Comparison of ENCODE assay signal across 25 cellular contexts in the genomic region with DNA sequence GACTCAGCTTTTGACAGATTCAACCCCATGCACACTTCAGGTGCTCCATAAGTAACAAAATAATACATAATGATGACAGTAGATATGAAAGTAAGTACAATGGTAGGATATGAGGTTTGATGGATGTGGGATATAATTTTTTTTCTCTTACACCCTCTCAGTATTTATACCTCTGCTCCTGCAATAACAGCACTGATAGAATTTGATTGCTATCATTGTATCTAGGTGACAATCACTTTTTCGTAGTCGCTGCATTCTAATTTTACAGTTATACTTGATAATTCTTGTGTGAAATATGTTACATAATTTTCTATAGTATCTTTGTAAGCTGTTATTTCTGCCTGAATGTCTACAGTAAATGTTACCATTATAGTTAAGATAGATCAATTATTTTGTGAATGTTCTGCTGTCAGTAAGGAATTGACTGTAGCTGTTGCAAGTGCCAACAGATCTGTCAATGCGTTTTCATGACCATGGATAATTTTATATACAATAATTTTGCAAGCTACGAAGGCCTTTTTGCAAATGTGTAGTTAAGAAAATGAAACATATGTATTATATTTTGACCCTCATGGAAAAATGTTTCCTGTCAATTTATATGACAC.
A peak's percentile ranks its signal among the peaks of the same experiment; 100 is the strongest.
DNase-seq lines count a peak whose midpoint lies in the region; ATAC-seq, FAIRE-seq and TF ChIP-seq lines count a peak whose summit lies in the region.
"Had no signal": no experiment of that assay in that cellular context is flagged by ENCODE, and none has a peak within 500 bp of the region (broad histone marks: within the 10 kb centered on the region; RNA-seq: fewer than 3 reads in every experiment).

No MANE protein-coding gene starts in this region.

- in situ Hi-C loops in GM23248 (cut with MboI): no loop called here

- intact Hi-C loops in activated B cell treated with CpG ODN at 0.5 μM for 24 hours (cut with micrococcal nuclease) (loop anchor here (10.0 kb wide), 1 partner anchor 755 kb away; no protein-coding TSS in a partner anchor), breast epithelium (cut with DNase I; ENCODE audit: low total_unique reads) (no loop called here)

- POLR2A ChIA-PET in activated B cell treated with CpG ODN at 0.5 μM for 24 hours (lab: Charles Lee): no interaction called here

- H3K27ac Mint-ChIP-seq in activated B cell treated with CpG ODN at 0.5 μM for 24 hours: peak overlapping the region; percentile 14
- H3K27ac Mint-ChIP-seq in stimulated activated memory B cell treated with anti-CD40 and anti-IgM and Interleukin-4, amounts not matched to agents 10 μg/mL and 1 μg/mL and 100 μg/mL, for 72 hours: peak overlapping the region; percentile 55
- H3K27ac Mint-ChIP-seq: CD14-positive monocyte; CD4-positive, alpha-beta memory T cell; CD4-positive, CD25-positive, alpha-beta regulatory T cell; CD8-positive, alpha-beta memory T cell had no signal

- TF ChIP-seq POLR2A in breast epithelium (IDR thresholded peaks at IDR 0.05) (no peak), GM12892 (IDR thresholded peaks at IDR 0.05; ENCODE audit: low read depth, low read length) (no peak)

- H3K9ac ChIP-seq in neural cell (ENCODE audit: low read length) (no peak overlapping the region), GM23248 (no peak overlapping the region)
- H3K9ac ChIP-seq: BLaER1 treated with 17β-estradiol and CSF1 and Interleukin-3, amounts not matched to agents 10 nM and 100 nM had no signal

- no peak for TF ChIP-seq CTCF in C4-2B (conservative IDR thresholded peaks at IDR 0.05)
- TF ChIP-seq CTCF in activated B cell treated with CpG ODN at 0.5 μM for 24 hours (IDR thresholded peaks at IDR 0.05): no peak
- no peak for TF ChIP-seq CTCF in neural cell (IDR thresholded peaks at IDR 0.05; ENCODE audit: poor library complexity, severe bottlenecking)
- TF ChIP-seq CTCF in breast epithelium (IDR thresholded peaks at IDR 0.05): no peak

- ATAC-seq in activated B cell treated with CpG ODN at 0.5 μM for 24 hours (ENCODE audit: low read depth) (no peak), HG02759 (IDR thresholded peaks at IDR 0.05; ENCODE audit: unreplicated experiment) (no peak)
- ATAC-seq in stimulated activated memory B cell treated with anti-CD40 and anti-IgM and Interleukin-4, amounts not matched to agents 10 μg/mL and 1 μg/mL and 100 μg/mL, for 72 hours: no peak
- ATAC-seq: GM12878 had no signal

- H4K20me1 ChIP-seq in neural cell (ENCODE audit: insufficient read depth) (no peaks in the 10 kb centered on the region), GM23248 (ENCODE audit: insufficient read depth) (no peaks in the 10 kb centered on the region)
- H4K20me1 ChIP-seq: BLaER1 treated with 17β-estradiol and CSF1 and Interleukin-3, amounts not matched to agents 10 nM and 100 nM had no signal

- FAIRE-seq in GM12892 (lab: Jason Lieb, UNC): no peak
- FAIRE-seq: GM12878, GM19239 had no signal

- H3K4me3 Mint-ChIP-seq in activated B cell treated with CpG ODN at 0.5 μM for 24 hours: no peak overlapping the region
- no peak overlapping the region for H3K4me3 Mint-ChIP-seq in stimulated activated memory B cell treated with anti-CD40 and anti-IgM and Interleukin-4, amounts not matched to agents 10 μg/mL and 1 μg/mL and 100 μg/mL, for 72 hours
- H3K4me3 Mint-ChIP-seq: CD14-positive monocyte; CD4-positive, alpha-beta memory T cell; CD4-positive, CD25-positive, alpha-beta regulatory T cell; CD8-positive, alpha-beta memory T cell had no signal

- no peak for TF ChIP-seq RAD21 in neural cell (conservative IDR thresholded peaks at IDR 0.05)

- H3K4me3 ChIP-seq in neural cell (ENCODE audit: low read length): no peak overlapping the region
- no peak overlapping the region for H3K4me3 ChIP-seq in breast epithelium
- no peak overlapping the region for H3K4me3 ChIP-seq in GM23248
- H3K4me3 ChIP-seq: BLaER1 treated with 17β-estradiol and CSF1 and Interleukin-3, amounts not matched to agents 10 nM and 100 nM; GM12878 had no signal

- DNase-seq in activated B cell treated with CpG ODN at 0.5 μM for 24 hours (no peak), breast epithelium (ENCODE audit: low spot score in 2 of 2) (no peak), GM12892 (ENCODE audit: insufficient read length) (no peak), GM23248 (no peak)
- DNase-seq: 8988T; ACHN; CD4-positive, alpha-beta memory T cell; CD4-positive, CD25-positive, alpha-beta regulatory T cell; CD8-positive, alpha-beta memory T cell; COR-L47; DMS 273 treated with DMSO at 0.1 percent for 48 hours; DMS153; DMS53; DMS79; DND-41; EL; GDM1 had no signal

- TF ChIP-seq EP300 in neural cell (conservative IDR thresholded peaks at IDR 0.05; ENCODE audit: poor library complexity, severe bottlenecking): peak; percentile 94

- peaks cover 18% of the 10 kb centered on the region for H3K4me1 Mint-ChIP-seq in activated B cell treated with CpG ODN at 0.5 μM for 24 hours
- peaks cover 13% of the 10 kb centered on the region for H3K4me1 Mint-ChIP-seq in stimulated activated memory B cell treated with anti-CD40 and anti-IgM and Interleukin-4, amounts not matched to agents 10 μg/mL and 1 μg/mL and 100 μg/mL, for 72 hours
- H3K4me1 Mint-ChIP-seq: CD14-positive monocyte; CD4-positive, alpha-beta memory T cell; CD4-positive, CD25-positive, alpha-beta regulatory T cell; CD8-positive, alpha-beta memory T cell had no signal

- no peaks in the 10 kb centered on the region for H3K79me2 ChIP-seq in neural cell (replicated peaks; ENCODE audit: insufficient read depth, low read length)
- H3K79me2 ChIP-seq in GM23248 (ENCODE audit: insufficient read depth): no peaks in the 10 kb centered on the region

- H3K4me1 ChIP-seq in breast epithelium (no peaks in the 10 kb centered on the region), GM23248 (ENCODE audit: insufficient read depth) (no peaks in the 10 kb centered on the region)
- H3K4me1 ChIP-seq: BLaER1 treated with 17β-estradiol and CSF1 and Interleukin-3, amounts not matched to agents 10 nM and 100 nM had no signal

- H3K27ac ChIP-seq in C4-2B (peak overlapping the region; percentile 83; the same call in 1 of the 2 replicates), neural cell (ENCODE audit: low read length) (peak overlapping the region; percentile 43), breast epithelium (no peak overlapping the region), GM23248 (no peak overlapping the region)
- H3K27ac ChIP-seq: BLaER1 treated with 17β-estradiol and CSF1 and Interleukin-3, amounts not matched to agents 10 nM and 100 nM had no signal

- WGBS in GM23248 (ENCODE audit: low coverage in 1 of 2, low lambda C conversion rate in 2 of 2, missing lambda C conversion rate in 2 of 2), 2 experiments: 45 to 52% methylated on average over 4 of the region's 4 CpGs

- no peaks in the 10 kb centered on the region for H3F3A ChIP-seq in neural cell (ENCODE audit: insufficient read depth, low read length, poor library complexity, severe bottlenecking)
- H3F3A ChIP-seq in GM23248 (ENCODE audit: insufficient read depth): no peaks in the 10 kb centered on the region

- no peak overlapping the region for H2AFZ ChIP-seq in neural cell (ENCODE audit: low read depth, low read length)
- no peak overlapping the region for H2AFZ ChIP-seq in GM23248

- CTCF ChIA-PET in activated B cell treated with CpG ODN at 0.5 μM for 24 hours (lab: Charles Lee): no interaction called here

- peaks cover 64% of the 10 kb centered on the region for H3K36me3 Mint-ChIP-seq in activated B cell treated with CpG ODN at 0.5 μM for 24 hours (ENCODE audit: low read depth)
- peaks cover 34% of the 10 kb centered on the region for H3K36me3 Mint-ChIP-seq in stimulated activated memory B cell treated with anti-CD40 and anti-IgM and Interleukin-4, amounts not matched to agents 10 μg/mL and 1 μg/mL and 100 μg/mL, for 72 hours
- H3K36me3 Mint-ChIP-seq: CD14-positive monocyte; CD4-positive, alpha-beta memory T cell; CD4-positive, CD25-positive, alpha-beta regulatory T cell; CD8-positive, alpha-beta memory T cell had no signal

- H3K9me3 ChIP-seq in neural cell (ENCODE audit: low read length) (peaks cover 3% of the 10 kb centered on the region), breast epithelium (peaks cover 0 to 6% of the 10 kb centered on the region in 2 donors), GM23248 (ENCODE audit: low read depth) (no peaks in the 10 kb centered on the region)

- H3K9me2 ChIP-seq in neural cell (ENCODE audit: insufficient read depth, low read length): no peaks in the 10 kb centered on the region
- H3K9me2 ChIP-seq in GM23248 (ENCODE audit: insufficient read depth): no peaks in the 10 kb centered on the region

- no peaks in the 10 kb centered on the region for H3K9me3 Mint-ChIP-seq in activated B cell treated with CpG ODN at 0.5 μM for 24 hours
- no peaks in the 10 kb centered on the region for H3K9me3 Mint-ChIP-seq in stimulated activated memory B cell treated with anti-CD40 and anti-IgM and Interleukin-4, amounts not matched to agents 10 μg/mL and 1 μg/mL and 100 μg/mL, for 72 hours
- H3K9me3 Mint-ChIP-seq: CD8-positive, alpha-beta memory T cell had no signal

- H3K27me3 ChIP-seq in neural cell (ENCODE audit: insufficient read depth, low read depth, low read length) (no peaks in the 10 kb centered on the region), breast epithelium (no peaks in the 10 kb centered on the region), GM23248 (replicated peaks; ENCODE audit: insufficient read depth) (no peaks in the 10 kb centered on the region)
- H3K27me3 ChIP-seq: BLaER1 treated with 17β-estradiol and CSF1 and Interleukin-3, amounts not matched to agents 10 nM and 100 nM had no signal

- no peaks in the 10 kb centered on the region for H3K36me3 ChIP-seq in neural cell (ENCODE audit: insufficient read depth, low read length)
- H3K36me3 ChIP-seq in breast epithelium: no peaks in the 10 kb centered on the region
- no peaks in the 10 kb centered on the region for H3K36me3 ChIP-seq in GM23248 (ENCODE audit: low read depth)
- H3K36me3 ChIP-seq: BLaER1 treated with 17β-estradiol and CSF1 and Interleukin-3, amounts not matched to agents 10 nM and 100 nM had no signal

- no peaks in the 10 kb centered on the region for H3K27me3 Mint-ChIP-seq in activated B cell treated with CpG ODN at 0.5 μM for 24 hours
- no peaks in the 10 kb centered on the region for H3K27me3 Mint-ChIP-seq in stimulated activated memory B cell treated with anti-CD40 and anti-IgM and Interleukin-4, amounts not matched to agents 10 μg/mL and 1 μg/mL and 100 μg/mL, for 72 hours
- H3K27me3 Mint-ChIP-seq: CD4-positive, alpha-beta memory T cell; CD4-positive, CD25-positive, alpha-beta regulatory T cell; CD8-positive, alpha-beta memory T cell had no signal

- no peak overlapping the region for H3K4me2 ChIP-seq in neural cell (ENCODE audit: low read length)
- no peak overlapping the region for H3K4me2 ChIP-seq in GM23248 (ENCODE audit: unreplicated experiment)
- H3K4me2 ChIP-seq: BLaER1 treated with 17β-estradiol and CSF1 and Interleukin-3, amounts not matched to agents 10 nM and 100 nM had no signal

TF ChIP-seq in neural cell, 6 proteins besides CTCF, POLR2A, EP300 and RAD21 (continues in another document):
- no peak for TF ChIP-seq TAF1 (IDR thresholded peaks at IDR 0.05; ENCODE audit: low read depth)
- TF ChIP-seq EZH2 (IDR thresholded peaks at IDR 0.05; ENCODE audit: borderline replicate concordance, insufficient read depth, low read length, poor library complexity, severe bottlenecking): no peak
- no peak for TF ChIP-seq MXI1 (conservative IDR thresholded peaks at IDR 0.05; ENCODE audit: poor library complexity, severe bottlenecking)
- peak; percentile 89 for TF ChIP-seq POLR2AphosphoS5 (IDR thresholded peaks at IDR 0.05)
- peak; percentile 8 for TF ChIP-seq SMC3 (conservative IDR thresholded peaks at IDR 0.05; ENCODE audit: poor library complexity)

Comparison
In these comparisons a context has a peak if more than half of its experiments do, and no peak if none do; other contexts are left out.
1. H3K27ac ChIP-seq: peak in C4-2B (single experiment) and neural cell (single experiment); none in breast epithelium (0 of 2) and GM23248 (single experiment).